In the genomic region with DNA sequence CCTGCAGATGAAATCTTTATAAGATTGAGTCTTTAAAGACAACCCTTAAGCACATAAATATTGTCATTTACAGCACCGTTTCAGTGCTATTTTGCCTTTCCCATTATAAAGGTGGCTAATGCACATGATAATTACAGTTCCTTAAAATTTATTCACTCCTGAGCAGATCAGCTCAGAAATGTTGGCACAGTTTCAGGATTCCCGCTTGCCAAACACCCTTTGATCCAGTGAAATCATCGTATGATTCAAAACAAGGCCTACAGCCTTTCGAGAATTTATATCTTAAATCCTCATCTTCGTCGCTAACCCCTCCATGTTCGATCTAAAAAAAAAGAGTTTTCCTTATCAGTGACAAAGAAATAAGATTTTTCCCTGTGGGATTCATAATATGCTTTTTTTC, we compare ENCODE assay signal across 25 cellular contexts. TPM values are rescaled to one million over a fixed set of nuclear protein-coding genes. Genes with fewer than 3 reads are reported as not detected.
"Had no signal": no experiment of that assay in that cellular context is flagged by ENCODE, and none has a peak within 500 bp of the region (broad histone marks: within the 10 kb centered on the region; RNA-seq: fewer than 3 reads in every experiment).

No MANE protein-coding gene starts in this region.

- H3K4me3 Mint-ChIP-seq: activated CD4-positive, alpha-beta memory T cell treated with anti-CD3 and anti-CD28 coated beads, Interleukin-2, amount 10 ng/mL, durations not matched to agents 7 days and 5 days; activated T-cell treated with anti-CD3 and anti-CD28 coated beads, Interleukin-2, amount 50 U/mL, for 4 hours; nephron progenitor cell; stimulated activated naive CD8-positive, alpha-beta T cell treated with anti-CD3 and anti-CD28 coated beads, Interleukin-15, amount 100 ng/mL, for 72 hours; T-helper 1 cell treated with Interleukin-12 subunit alpha and Interleukin-12 subunit beta and Interleukin-4 antibody, amounts not matched to agents 30 μg/mL and 1 μg/mL, for 36 hours had no signal

- H3K27ac Mint-ChIP-seq: activated CD4-positive, alpha-beta memory T cell treated with anti-CD3 and anti-CD28 coated beads, Interleukin-2, amount 10 ng/mL, durations not matched to agents 7 days and 5 days; stimulated activated naive CD8-positive, alpha-beta T cell treated with anti-CD3 and anti-CD28 coated beads, Interleukin-15, amount 100 ng/mL, for 72 hours; T-helper 1 cell treated with Interleukin-12 subunit alpha and Interleukin-12 subunit beta and Interleukin-4 antibody, amounts not matched to agents 30 μg/mL and 1 μg/mL, for 36 hours had no signal

- FAIRE-seq: colon, endometrium, kidney had no signal

- H3K4me1 Mint-ChIP-seq: activated CD4-positive, alpha-beta memory T cell treated with anti-CD3 and anti-CD28 coated beads, Interleukin-2, amount 10 ng/mL, durations not matched to agents 7 days and 5 days; stimulated activated naive CD8-positive, alpha-beta T cell treated with anti-CD3 and anti-CD28 coated beads, Interleukin-15, amount 100 ng/mL, for 72 hours had no signal

- H3K4me1 ChIP-seq: prostate gland, sigmoid colon, upper lobe of right lung had no signal

- H3K36me3 ChIP-seq: prostate gland, sigmoid colon, upper lobe of right lung, WERI-Rb-1 had no signal

- H3K9me3 Mint-ChIP-seq: activated CD4-positive, alpha-beta memory T cell treated with anti-CD3 and anti-CD28 coated beads, Interleukin-2, amount 10 ng/mL, durations not matched to agents 7 days and 5 days; activated T-cell treated with anti-CD3 and anti-CD28 coated beads, Interleukin-2, amount 50 U/mL, for 4 hours; nephron progenitor cell; stimulated activated naive CD8-positive, alpha-beta T cell treated with anti-CD3 and anti-CD28 coated beads, Interleukin-15, amount 100 ng/mL, for 72 hours; T-helper 1 cell treated with Interleukin-12 subunit alpha and Interleukin-12 subunit beta and Interleukin-4 antibody, amounts not matched to agents 30 μg/mL and 1 μg/mL, for 36 hours had no signal

- H3K27me3 ChIP-seq: sigmoid colon, upper lobe of right lung had no signal

- H3K9me3 ChIP-seq: prostate gland, sigmoid colon, upper lobe of right lung had no signal

- H3K4me3 ChIP-seq: prostate gland, sigmoid colon, upper lobe of right lung had no signal

- DNase-seq: activated CD4-positive, alpha-beta memory T cell treated with anti-CD3 and anti-CD28 coated beads, Interleukin-2, amount 10 ng/mL, durations not matched to agents 7 days and 5 days; activated effector memory CD4-positive, alpha-beta T cell treated with Interleukin-2 at 50 U/mL for 16 hours; activated naive CD4-positive, alpha-beta T cell treated with anti-CD3 and anti-CD28 coated beads, Interleukin-2, amount 50 U/mL, for 16 hours; activated T-cell treated with anti-CD3 and anti-CD28 coated beads, Interleukin-2, amount 50 U/mL, for 4 hours; hippocampal formation; kidney; mesendoderm; nephron progenitor cell; sigmoid colon; stimulated activated CD4-positive, alpha-beta T cell treated with anti-CD3 and anti-CD28 coated beads, Interleukin-1b, Interleukin-23, amount 100 ng/mL, for 48 hours; stimulated activated naive CD8-positive, alpha-beta T cell treated with anti-CD3 and anti-CD28 coated beads, Interleukin-15, amount 100 ng/mL, for 72 hours; upper lobe of right lung; WERI-Rb-1 had no signal

- H3K27ac ChIP-seq: prostate gland, sigmoid colon, upper lobe of right lung, WERI-Rb-1 had no signal

- ATAC-seq: activated T-cell treated with anti-CD3 and anti-CD28 coated beads, Interleukin-2, amount 50 U/mL, for 4 hours; esophagus mucosa; stimulated activated naive CD8-positive, alpha-beta T cell treated with anti-CD3 and anti-CD28 coated beads, Interleukin-15, amount 100 ng/mL, for 72 hours; upper lobe of right lung had no signal

RNA-seq across cellular contexts. Expression of gene SOSTDC1, which starts 14.0 kb away (rescaled TPM):
- total RNA-seq: activated CD4-positive, alpha-beta memory T cell treated with anti-CD3 and anti-CD28 coated beads, Interleukin-2, amount 10 ng/mL, durations not matched to agents 7 days and 5 days; activated T-cell treated with anti-CD3 and anti-CD28 coated beads, Interleukin-2, amount 50 U/mL, for 4 hours; cardiac septum; fibroblast of villous mesenchyme; glomerular endothelial cell; osteoblast had no signal

RNA-seq across cellular contexts. Expression of gene LRRC72, which starts 47.0 kb away (rescaled TPM):
- total RNA-seq: activated CD4-positive, alpha-beta memory T cell treated with anti-CD3 and anti-CD28 coated beads, Interleukin-2, amount 10 ng/mL, durations not matched to agents 7 days and 5 days; activated T-cell treated with anti-CD3 and anti-CD28 coated beads, Interleukin-2, amount 50 U/mL, for 4 hours; cardiac septum; esophagus mucosa; fibroblast of villous mesenchyme; glomerular endothelial cell; kidney; liver; osteoblast; prostate gland; sigmoid colon; temporal lobe; upper lobe of right lung had no signal
- polyA plus RNA-seq: adipose tissue, liver, sigmoid colon had no signal
